In genomic region chr4:141220655-141221605, GRCh38 we compare ENCODE assay signal across 8 cellular contexts. TPM values are rescaled to one million over a fixed set of nuclear protein-coding genes. Genes with fewer than 3 reads are reported as not detected.
A peak's percentile ranks its signal among the peaks of the same experiment; 100 is the strongest.
DNase-seq lines count a peak whose midpoint lies in the region; ATAC-seq and TF ChIP-seq lines count a peak whose summit lies in the region.

ZNF330 (plus strand) TSS chr4:141220895; CDS start chr4:141222372, 1,477 bp downstream.

- peak within 1 kb of the TSS; percentile 73 to 96 (median 88) for H3K4me3 ChIP-seq in spleen

- H3K27ac ChIP-seq in spleen, result peak within 1 kb of the TSS; percentile 89 to 98 (median 96)

- H3K4me1 ChIP-seq in spleen, result peaks cover 6 to 46% (median 31%) of the 10 kb centered on the region in 6 donors

- no peaks in the 10 kb centered on the region for H3K27me3 ChIP-seq in spleen (replicated peaks in 1 of 7)

- ATAC-seq in GM18858 (IDR thresholded peaks at IDR 0.05; ENCODE audit: unreplicated experiment) (peak; percentile 77), HG03095 (IDR thresholded peaks at IDR 0.05; ENCODE audit: unreplicated experiment) (peak; percentile 85)

- TF ChIP-seq CTCF in spleen (IDR thresholded peaks at IDR 0.05 in 8 of 11, conservative IDR thresholded peaks at IDR 0.05 in 3 of 11), result peak in 2 of 11 experiments; percentile 4 to 12

- H3K9me3 ChIP-seq in spleen, result no peaks in the 10 kb centered on the region

- peaks cover 0 to 35% (median 14%) of the 10 kb centered on the region in 6 donors for H3K36me3 ChIP-seq in spleen

- intact Hi-C loops in spleen (cut with DNase I; ENCODE audit: low total_unique reads), result loop anchor here (10.0 kb wide), 1 partner anchor 1964 kb away; the partner anchor contains the start of gene USP38

- DNase-seq in AG08395 (ENCODE audit: low spot score), result peak; percentile 97
- peak; percentile 91 for DNase-seq in NCI-H2227 (lab: John Stamatoyannopoulos, UW; ENCODE audit: unreplicated experiment)
- DNase-seq in activated CD4-positive, CD25-positive, alpha-beta regulatory T cell (lab: John Stamatoyannopoulos, UW), result peak; percentile 71 to 86 (median 80)
- DNase-seq in central memory CD4-positive, alpha-beta T cell, result peak; percentile 86
- peak; percentile 97 for DNase-seq in inferior parietal cortex (ENCODE audit: extremely low spot score)
- peak; percentile 96 for DNase-seq in spleen

- peak; percentile 60 to 77 (median 77) for TF ChIP-seq POLR2A in spleen (IDR thresholded peaks at IDR 0.05)

- WGBS in spleen, 5 donors, result 0 to 1% (median 0%) methylated on average over 36 to 56 of the region's 56 CpGs

RNA-seq across cellular contexts. Expression of gene ZNF330, which starts in this region (rescaled TPM):
- 10 to 100 TPM; 31.3 to 45.0 (median 36.6) TPM for total RNA-seq in spleen
- polyA plus RNA-seq in spleen, result 10 to 100 TPM; 23.4 to 28.8 (median 24.4) TPM

Comparison
In these comparisons a context has a peak if more than half of its experiments do, and no peak if none do; other contexts are left out.
1. Peak in every context shown above with its lines: DNase-seq, ATAC-seq, H3K4me3 ChIP-seq and H3K27ac ChIP-seq.